In genomic region chr19:5212101-5212500, GRCh38 we compare ENCODE assay signal across 7 cellular contexts.
"Had no signal": no experiment of that assay in that cellular context is flagged by ENCODE, and none has a peak within 500 bp of the region (broad histone marks: within the 10 kb centered on the region; RNA-seq: fewer than 3 reads in every experiment).

No MANE protein-coding gene starts in this region.

- H3K4me3 ChIP-seq: GM23248, K562 had no signal

- H2AFZ ChIP-seq: GM23248 had no signal

- H3K27ac ChIP-seq: GM23248, HL-60 had no signal

- DNase-seq: GM23248, GOT3, H9, HCEC 1CT had no signal

- H3K9ac ChIP-seq: GM23248 had no signal

- ATAC-seq: HepG2, K562 had no signal
